Comparison of ENCODE assay signal across 11 cellular contexts in the genomic region with DNA sequence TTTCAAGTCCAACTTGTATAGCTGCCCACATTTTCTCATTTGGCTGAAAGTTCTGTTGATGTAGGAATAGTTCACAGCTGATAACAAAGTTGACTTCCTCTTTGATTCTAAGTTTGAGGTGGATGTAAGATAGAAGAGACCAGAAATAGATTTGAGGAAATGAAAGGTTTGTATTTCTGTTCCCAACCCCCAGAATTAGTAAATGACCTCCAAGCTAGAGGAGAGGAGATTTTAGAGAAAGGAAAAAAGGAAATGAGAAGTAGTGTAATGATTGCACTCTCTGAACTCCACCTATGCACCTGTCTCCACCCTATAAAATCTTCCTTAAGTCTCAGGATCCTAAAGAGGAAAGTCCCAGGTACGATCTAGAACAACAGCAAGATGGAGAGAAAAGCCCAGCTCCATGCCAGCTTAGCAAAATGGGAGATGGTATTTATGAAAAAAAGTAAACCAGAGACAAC.
DNase-seq lines count a peak whose midpoint lies in the region; ATAC-seq and TF ChIP-seq lines count a peak whose summit lies in the region.
"Had no signal": no experiment of that assay in that cellular context is flagged by ENCODE, and none has a peak within 500 bp of the region (broad histone marks: within the 10 kb centered on the region; RNA-seq: fewer than 3 reads in every experiment).

No MANE protein-coding gene starts in this region.

- POLR2A ChIA-PET in GM10248 (lab: Yijun Ruan, JAX) = no interaction called here

- in situ Hi-C loops in brain microvascular endothelial cell (cut with HindIII; ENCODE audit: low pct_ligation_motif_present, low sequenced_read_pairs) = no loop called here

- peak; percentile 63 for DNase-seq in GM10248 (ENCODE audit: extremely low spot score)
- peak; percentile 15 for DNase-seq in NAMALWA (ENCODE audit: low spot score)
- DNase-seq in cerebellar cortex (ENCODE audit: low spot score) = no peak
- DNase-seq in iPS-NIHi11 (ENCODE audit: low spot score) = no peak
- DNase-seq in ureter (ENCODE audit: low spot score) = no peak
- DNase-seq in brain microvascular endothelial cell = no peak
- DNase-seq: ACHN, erythroblast, left cardiac atrium had no signal

- H3K27ac ChIP-seq in brain microvascular endothelial cell = no peak overlapping the region

- peak; percentile 88 for ATAC-seq in GM19455 (IDR thresholded peaks at IDR 0.05; ENCODE audit: unreplicated experiment)
- peak; percentile 86 for ATAC-seq in HG02981 (IDR thresholded peaks at IDR 0.05; ENCODE audit: unreplicated experiment)
- ATAC-seq: left cardiac atrium had no signal

- no peak overlapping the region for H3K4me3 ChIP-seq in brain microvascular endothelial cell (ENCODE audit: low read depth, low read length)

- CTCF ChIA-PET in GM10248 (lab: Yijun Ruan, JAX) = interaction anchor here (0.8 to 1.8 kb wide), 5 partner anchors 9 to 328 kb away, joined by 3 to 4 read pairs (median 3); no protein-coding TSS in a partner anchor

- no peaks in the 10 kb centered on the region for H3K27me3 ChIP-seq in brain microvascular endothelial cell (replicated peaks)

- TF ChIP-seq CTCF in GM10248 (IDR thresholded peaks at IDR 0.05; ENCODE audit: control extremely low read depth, extremely low read depth, low read depth, missing control alignments) (no peak), brain microvascular endothelial cell (IDR thresholded peaks at IDR 0.05; ENCODE audit: low read depth, low read length, missing control alignments) (no peak)

- no peaks in the 10 kb centered on the region for H3K36me3 ChIP-seq in brain microvascular endothelial cell (replicated peaks)

Comparison
In these comparisons a context has a peak if more than half of its experiments do, and no peak if none do; other contexts are left out.
1. DNase-seq: peak in GM10248 (single experiment) and NAMALWA (single experiment); none in cerebellar cortex (single experiment), iPS-NIHi11 (single experiment), ureter (single experiment) and brain microvascular endothelial cell (single experiment).